ENCODE assay signal across 9 cellular contexts in the genomic region with DNA sequence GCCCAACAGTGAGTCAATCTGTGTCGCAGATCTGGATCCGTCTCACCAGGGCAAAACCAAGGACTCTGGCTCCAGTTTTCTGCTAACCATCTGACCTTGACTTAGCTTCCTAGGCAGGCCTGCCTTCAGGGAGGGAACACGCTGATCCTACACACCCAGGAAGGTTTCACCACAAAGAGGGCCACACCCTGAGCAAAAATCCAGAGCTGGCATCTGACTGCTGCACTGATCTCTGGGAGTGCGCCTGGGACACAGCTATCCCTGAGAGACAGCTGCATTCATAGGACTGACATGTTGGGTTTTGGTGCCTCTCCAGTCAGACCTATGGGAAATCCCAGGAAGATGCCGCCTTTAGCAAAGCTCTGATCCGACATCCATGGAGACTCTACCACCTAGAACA. TPM values are rescaled to one million over a fixed set of nuclear protein-coding genes. Genes with fewer than 3 reads are reported as not detected.
DNase-seq lines count a peak whose midpoint lies in the region; ATAC-seq and TF ChIP-seq lines count a peak whose summit lies in the region.
"Had no signal": no experiment of that assay in that cellular context is flagged by ENCODE, and none has a peak within 500 bp of the region (broad histone marks: within the 10 kb centered on the region; RNA-seq: fewer than 3 reads in every experiment).

No MANE protein-coding gene starts in this region.

- H3K27ac ChIP-seq in adrenal gland (peak overlapping the region in 4 of 5 donors; percentile 2 to 55 (median 4)), suprapubic skin (peak overlapping the region; percentile 95)

- H3K4me3 ChIP-seq in HFF-Myc (replicated peaks; ENCODE audit: low read depth, low read length): no peak overlapping the region
- H3K4me3 ChIP-seq in adrenal gland: no peak overlapping the region
- peak overlapping the region; percentile 27 for H3K4me3 ChIP-seq in suprapubic skin

- no peak for TF ChIP-seq EP300 in suprapubic skin (IDR thresholded peaks at IDR 0.05)

- intact Hi-C loops in adrenal gland (cut with DNase I) (loop anchor here in 1 of 2 donors (10.0 kb wide), 1 partner anchor 568 kb away; no protein-coding TSS in a partner anchor), left cardiac atrium (cut with DNase I) (no loop called here)

- WGBS in adrenal gland, 4 donors: 62 to 72% (median 67%) methylated on average over 5 to 6 of the region's 6 CpGs
- WGBS in suprapubic skin: 57% methylated on average over 6 of the region's 6 CpGs

- TF ChIP-seq POLR2A in adrenal gland (IDR thresholded peaks at IDR 0.05) (peak in 1 of 2 donors; percentile 6), suprapubic skin (IDR thresholded peaks at IDR 0.05) (no peak)

- peaks cover 0 to 4% of the 10 kb centered on the region in 2 donors for H3K4me1 ChIP-seq in adrenal gland (replicated peaks in 1 of 2)
- H3K4me1 ChIP-seq in suprapubic skin: peaks cover 32% of the 10 kb centered on the region

- peak; percentile 14 for DNase-seq in HFF-Myc (ENCODE audit: extremely low read depth, low read depth)
- DNase-seq in adrenal gland: peak; percentile 25 to 76 (median 62)
- DNase-seq in left cardiac atrium: peak; percentile 33
- DNase-seq in suprapubic skin (ENCODE audit: low spot score in 2 of 2): peak; percentile 84 to 89
- no peak for DNase-seq in NCI-H1694 (lab: John Stamatoyannopoulos, UW)
- no peak for DNase-seq in GF-D8 (lab: John Stamatoyannopoulos, UW)
- no peak for DNase-seq in inferior parietal cortex (ENCODE audit: extremely low spot score)
- no peak for DNase-seq in T-helper 1 cell
- DNase-seq: activated effector memory CD4-positive, alpha-beta T cell treated with anti-CD3 and anti-CD28 coated beads, Interleukin-2, amount 50 U/mL, for 16 hours had no signal

- no peaks in the 10 kb centered on the region for H3K27me3 ChIP-seq in adrenal gland
- no peaks in the 10 kb centered on the region for H3K27me3 ChIP-seq in suprapubic skin

- no peak for TF ChIP-seq CTCF in HFF-Myc (IDR thresholded peaks at IDR 0.05; ENCODE audit: low read depth, low read length, missing control alignments)
- TF ChIP-seq CTCF in adrenal gland (IDR thresholded peaks at IDR 0.05): no peak
- TF ChIP-seq CTCF in suprapubic skin (IDR thresholded peaks at IDR 0.05): no peak

- peaks cover 0 to 48% of the 10 kb centered on the region in 2 donors for H3K36me3 ChIP-seq in adrenal gland (replicated peaks in 1 of 2)
- H3K36me3 ChIP-seq in suprapubic skin: peaks cover 64% of the 10 kb centered on the region

- H3K9me3 ChIP-seq in adrenal gland (replicated peaks in 1 of 3): no peaks in the 10 kb centered on the region
- H3K9me3 ChIP-seq in suprapubic skin: no peaks in the 10 kb centered on the region

- ATAC-seq in left cardiac atrium: peak; percentile 19 to 84

RNA-seq across cellular contexts. Expression of a gene that starts 47.5 kb away (rescaled TPM):
- total RNA-seq in adrenal gland: 10 to 100 TPM; 28.7 to 53.0 (median 42.5) TPM
- polyA plus RNA-seq in adrenal gland: 10 to 100 TPM; 26.0 to 41.9 (median 40.8) TPM
- 10 to 100 TPM; 48.0 to 49.0 TPM for total RNA-seq in left cardiac atrium
- 100 to 1,000 TPM in 1 of 4 donors, 10 to 100 TPM in 3; 60.1 to 105 (median 64.3) TPM for total RNA-seq in suprapubic skin

Comparison
In these comparisons a context has a peak if more than half of its experiments do, and no peak if none do; other contexts are left out.
1. DNase-seq: peak in HFF-Myc (single experiment), adrenal gland (7 of 7), left cardiac atrium (single experiment) and suprapubic skin (2 of 2); none in NCI-H1694 (single experiment), GF-D8 (single experiment), inferior parietal cortex (single experiment) and T-helper 1 cell (0 of 5).